8 cellular contexts compared by ENCODE assay signal in genomic region chr7:23013715-23014649, GRCh38. TPM values are rescaled to one million over a fixed set of nuclear protein-coding genes. Genes with fewer than 3 reads are reported as not detected.
DNase-seq lines count a peak whose midpoint lies in the region; ATAC-seq and TF ChIP-seq lines count a peak whose summit lies in the region.

HYCC1 (minus strand) TSS chr7:23014130; CDS start chr7:22991111, 23,019 bp downstream.

- TF ChIP-seq CTCF in LNCaP clone FGC (IDR thresholded peaks at IDR 0.05; ENCODE audit: control insufficient read depth, extremely low read depth, insufficient read depth): peak; percentile 41
- peak; percentile 82 for TF ChIP-seq CTCF in RWPE2 (IDR thresholded peaks at IDR 0.05; ENCODE audit: poor library complexity, severe bottlenecking)

- H3K27me3 Mint-ChIP-seq in activated T-helper 2 cell treated with anti-CD3 and anti-CD28 coated beads, Interferon-gamma antibody, Interleukin-2, Interleukin-4, amounts not matched to agents 10 μg/mL and 5 μg/mL and 100 μg/mL, durations not matched to agents 14 hours and 24 hours and 36 hours (ENCODE audit: low read depth): no peaks in the 10 kb centered on the region
- H3K27me3 Mint-ChIP-seq in natural killer cell treated with Interleukin-12 subunit alpha and Interleukin-12 subunit beta and Interleukin-15 and Interleukin-18, amount 100 ng/mL, for 72 hours: peaks cover 0 to 3% of the 10 kb centered on the region in 2 donors

- H3K27me3 ChIP-seq in RWPE2 (ENCODE audit: insufficient read depth, poor library complexity, severe bottlenecking): no peaks in the 10 kb centered on the region

- intact Hi-C loops in activated T-helper 2 cell treated with anti-CD3 and anti-CD28 coated beads, Interferon-gamma antibody, Interleukin-2, Interleukin-4, amounts not matched to agents 10 μg/mL and 5 μg/mL and 100 μg/mL, durations not matched to agents 14 hours and 24 hours and 36 hours (cut with micrococcal nuclease): loop anchor here (1.0 to 10.0 kb wide), 9 partner anchors 13 to 461 kb away; partner anchors contain the start of genes IGF2BP3, KLHL7, NUP42 and TOMM7

- H3K4me1 ChIP-seq in RWPE2 (ENCODE audit: insufficient read depth, poor library complexity, severe bottlenecking): peaks cover 35% of the 10 kb centered on the region

- no peaks in the 10 kb centered on the region for H3K9me3 Mint-ChIP-seq in activated T-helper 2 cell treated with anti-CD3 and anti-CD28 coated beads, Interferon-gamma antibody, Interleukin-2, Interleukin-4, amounts not matched to agents 10 μg/mL and 5 μg/mL and 100 μg/mL, durations not matched to agents 14 hours and 24 hours and 36 hours
- no peaks in the 10 kb centered on the region for H3K9me3 Mint-ChIP-seq in natural killer cell treated with Interleukin-12 subunit alpha and Interleukin-12 subunit beta and Interleukin-15 and Interleukin-18, amount 100 ng/mL, for 72 hours

- H3K4me3 Mint-ChIP-seq in activated T-helper 2 cell treated with anti-CD3 and anti-CD28 coated beads, Interferon-gamma antibody, Interleukin-2, Interleukin-4, amounts not matched to agents 10 μg/mL and 5 μg/mL and 100 μg/mL, durations not matched to agents 14 hours and 24 hours and 36 hours (ENCODE audit: low read depth): peak within 1 kb of the TSS; percentile 89
- peak within 1 kb of the TSS; percentile 93 for H3K4me3 Mint-ChIP-seq in natural killer cell treated with Interleukin-12 subunit alpha and Interleukin-12 subunit beta and Interleukin-15 and Interleukin-18, amount 100 ng/mL, for 72 hours

- no peaks in the 10 kb centered on the region for H3K9me3 ChIP-seq in RWPE2 (ENCODE audit: severe bottlenecking)

- H3K36me3 Mint-ChIP-seq in activated T-helper 2 cell treated with anti-CD3 and anti-CD28 coated beads, Interferon-gamma antibody, Interleukin-2, Interleukin-4, amounts not matched to agents 10 μg/mL and 5 μg/mL and 100 μg/mL, durations not matched to agents 14 hours and 24 hours and 36 hours (ENCODE audit: low read depth): no peaks in the 10 kb centered on the region
- H3K36me3 Mint-ChIP-seq in natural killer cell treated with Interleukin-12 subunit alpha and Interleukin-12 subunit beta and Interleukin-15 and Interleukin-18, amount 100 ng/mL, for 72 hours: no peaks in the 10 kb centered on the region

- peak; percentile 98 for ATAC-seq in RWPE2 (ENCODE audit: low read depth)
- peak; percentile 99 to 100 for ATAC-seq in natural killer cell treated with Interleukin-12 subunit alpha and Interleukin-12 subunit beta and Interleukin-15 and Interleukin-18, amount 100 ng/mL, for 72 hours
- ATAC-seq in stimulated activated naive CD8-positive, alpha-beta T cell treated with anti-CD3 and anti-CD28 coated beads, Interleukin-15, Interleukin-2, amounts not matched to agents 100 U/mL and 50 U/mL, for 24 hours: peak; percentile 100

- peaks cover 33% of the 10 kb centered on the region for H3K4me1 Mint-ChIP-seq in activated T-helper 2 cell treated with anti-CD3 and anti-CD28 coated beads, Interferon-gamma antibody, Interleukin-2, Interleukin-4, amounts not matched to agents 10 μg/mL and 5 μg/mL and 100 μg/mL, durations not matched to agents 14 hours and 24 hours and 36 hours (ENCODE audit: low read depth)
- H3K4me1 Mint-ChIP-seq in natural killer cell treated with Interleukin-12 subunit alpha and Interleukin-12 subunit beta and Interleukin-15 and Interleukin-18, amount 100 ng/mL, for 72 hours (ENCODE audit: low read depth in 2 of 2): peaks cover 11 to 22% of the 10 kb centered on the region in 2 donors

- peak within 1 kb of the TSS; percentile 56 for H3K27ac ChIP-seq in RWPE2 (ENCODE audit: poor library complexity, severe bottlenecking)

- H3K27ac Mint-ChIP-seq in activated T-helper 2 cell treated with anti-CD3 and anti-CD28 coated beads, Interferon-gamma antibody, Interleukin-2, Interleukin-4, amounts not matched to agents 10 μg/mL and 5 μg/mL and 100 μg/mL, durations not matched to agents 14 hours and 24 hours and 36 hours: peak within 1 kb of the TSS; percentile 85
- H3K27ac Mint-ChIP-seq in natural killer cell treated with Interleukin-12 subunit alpha and Interleukin-12 subunit beta and Interleukin-15 and Interleukin-18, amount 100 ng/mL, for 72 hours: peak within 1 kb of the TSS; percentile 76 to 93

- peak; percentile 100 for DNase-seq in ELR (ENCODE audit: low read depth)
- peak; percentile 100 for DNase-seq in H4 (ENCODE audit: low spot score)
- DNase-seq in LNCaP clone FGC (ENCODE audit: low read depth): peak; percentile 94
- peak; percentile 99 for DNase-seq in RWPE2 (ENCODE audit: low spot score)
- peak; percentile 99 for DNase-seq in activated T-helper 2 cell treated with anti-CD3 and anti-CD28 coated beads, Interferon-gamma antibody, Interleukin-2, Interleukin-4, amounts not matched to agents 10 μg/mL and 5 μg/mL and 100 μg/mL, durations not matched to agents 14 hours and 24 hours and 36 hours (ENCODE audit: low spot score)
- peak; percentile 99 for DNase-seq in fibroblast of peridontal ligament (ENCODE audit: extremely low read depth)
- DNase-seq in natural killer cell treated with Interleukin-12 subunit alpha and Interleukin-12 subunit beta and Interleukin-15 and Interleukin-18, amount 100 ng/mL, for 72 hours (ENCODE audit: low spot score): peak; percentile 98
- DNase-seq in stimulated activated naive CD8-positive, alpha-beta T cell treated with anti-CD3 and anti-CD28 coated beads, Interleukin-15, Interleukin-2, amounts not matched to agents 100 U/mL and 50 U/mL, for 24 hours: peak; percentile 98

- no peaks in the 10 kb centered on the region for H3K36me3 ChIP-seq in RWPE2 (ENCODE audit: low read depth)

- H3K4me3 ChIP-seq in LNCaP clone FGC (ENCODE audit: low read depth, low read length): peak within 1 kb of the TSS; percentile 75
- peak within 1 kb of the TSS; percentile 82 for H3K4me3 ChIP-seq in RWPE2 (ENCODE audit: severe bottlenecking)

RNA-seq across cellular contexts. Expression of gene HYCC1, which starts in this region (rescaled TPM):
- total RNA-seq in H4 (2014; rRNA removed; shearing (Covaris generic)): 38.1 and 70.9 TPM in 2 replicates
- total RNA-seq in activated T-helper 2 cell treated with anti-CD3 and anti-CD28 coated beads, Interferon-gamma antibody, Interleukin-2, Interleukin-4, amounts not matched to agents 10 μg/mL and 5 μg/mL and 100 μg/mL, durations not matched to agents 14 hours and 24 hours and 36 hours: 49.9 and 55.1 TPM in 2 replicates
- total RNA-seq in natural killer cell treated with Interleukin-12 subunit alpha and Interleukin-12 subunit beta and Interleukin-15 and Interleukin-18, amount 100 ng/mL, for 72 hours: 10 to 100 TPM; 47.1 to 67.4 TPM

Comparison
In these comparisons a context has a peak if more than half of its experiments do, and no peak if none do; other contexts are left out.
1. Peak in every context shown above with its lines: DNase-seq, ATAC-seq, H3K4me3 ChIP-seq and H3K27ac ChIP-seq.